8 cellular contexts compared by ENCODE assay signal in genomic region chr6:159760602-159761057, GRCh38. TPM values are rescaled to one million over a fixed set of nuclear protein-coding genes. Genes with fewer than 3 reads are reported as not detected.
DNase-seq lines count a peak whose midpoint lies in the region; ATAC-seq and TF ChIP-seq lines count a peak whose summit lies in the region.

No MANE protein-coding gene starts in this region.

- WGBS in heart left ventricle, 4 donors = 42 to 56% (median 48%) methylated on average over 3 of the region's 3 CpGs

- intact Hi-C loops in heart left ventricle (cut with DNase I) (loop anchor here in 5 of 10 donors (1.0 to 10.0 kb wide), 5 partner anchors 33 to 68 kb away; partner anchors contain the start of genes SOD2 (in 3 of the 5) and WTAP (in 3 of the 5)), left ventricle myocardium superior (cut with micrococcal nuclease) (no loop called here)

- peak overlapping the region in 7 of 12 donors; percentile 77 to 100 (median 98) for H3K4me3 ChIP-seq in heart left ventricle

- DNase-seq in heart left ventricle (no peak), left ventricle myocardium superior (no peak), glomerular visceral epithelial cell (ENCODE audit: extremely low spot score) (peak; percentile 94), DMS153 treated with DMSO at 0.1 percent for 48 hours (lab: John Stamatoyannopoulos, UW; ENCODE audit: unreplicated experiment) (no peak), mucosa of gallbladder (ENCODE audit: low spot score) (no peak), C1 segment of cervical spinal cord (lab: John Stamatoyannopoulos, UW) (no peak)
- no peak for DNase-seq in stimulated activated effector memory CD8-positive, alpha-beta T cell treated with anti-CD3 and anti-CD28 coated beads, Interleukin-12 subunit alpha, Interleukin-12 subunit beta, amount 100 ng/mL, for 72 hours (ENCODE audit: low spot score in 2 of 2)

- no peak for ATAC-seq in heart left ventricle
- no peak for ATAC-seq in left ventricle myocardium superior
- no peak for ATAC-seq in stimulated activated effector memory CD8-positive, alpha-beta T cell treated with anti-CD3 and anti-CD28 coated beads, Interleukin-12 subunit alpha, Interleukin-12 subunit beta, amount 100 ng/mL, for 72 hours

- no peaks in the 10 kb centered on the region for H3K27me3 ChIP-seq in heart left ventricle

- TF ChIP-seq CTCF in heart left ventricle (IDR thresholded peaks at IDR 0.05) (no peak), VCaP (conservative IDR thresholded peaks at IDR 0.05) (no peak)

- no peaks in the 10 kb centered on the region for H3K9me3 Mint-ChIP-seq in stimulated activated effector memory CD8-positive, alpha-beta T cell treated with anti-CD3 and anti-CD28 coated beads, Interleukin-12 subunit alpha, Interleukin-12 subunit beta, amount 100 ng/mL, for 72 hours

- no peak for TF ChIP-seq POLR2A in heart left ventricle (IDR thresholded peaks at IDR 0.05)

- H3K4me1 ChIP-seq in heart left ventricle = peaks cover 0 to 25% (median 12%) of the 10 kb centered on the region in 12 donors

- H3K36me3 ChIP-seq in heart left ventricle = peaks cover 0 to 52% (median 41%) of the 10 kb centered on the region in 9 donors

- peaks cover 88% of the 10 kb centered on the region for H3K36me3 Mint-ChIP-seq in stimulated activated effector memory CD8-positive, alpha-beta T cell treated with anti-CD3 and anti-CD28 coated beads, Interleukin-12 subunit alpha, Interleukin-12 subunit beta, amount 100 ng/mL, for 72 hours

- H3K4me1 Mint-ChIP-seq in stimulated activated effector memory CD8-positive, alpha-beta T cell treated with anti-CD3 and anti-CD28 coated beads, Interleukin-12 subunit alpha, Interleukin-12 subunit beta, amount 100 ng/mL, for 72 hours = peaks cover 30% of the 10 kb centered on the region

- H3K4me3 Mint-ChIP-seq in stimulated activated effector memory CD8-positive, alpha-beta T cell treated with anti-CD3 and anti-CD28 coated beads, Interleukin-12 subunit alpha, Interleukin-12 subunit beta, amount 100 ng/mL, for 72 hours = peak overlapping the region; percentile 74

- H3K27ac ChIP-seq in heart left ventricle = peak overlapping the region in 10 of 12 donors; percentile 96 to 100 (median 98)
- H3K27ac ChIP-seq in VCaP = peak overlapping the region; percentile 94

- H3K9me3 ChIP-seq in heart left ventricle = no peaks in the 10 kb centered on the region

- peak overlapping the region; percentile 92 for H3K27ac Mint-ChIP-seq in stimulated activated effector memory CD8-positive, alpha-beta T cell treated with anti-CD3 and anti-CD28 coated beads, Interleukin-12 subunit alpha, Interleukin-12 subunit beta, amount 100 ng/mL, for 72 hours

RNA-seq across cellular contexts. Expression of gene ACAT2, which starts 1.2 kb away (rescaled TPM):
- total RNA-seq in heart left ventricle = 1 to 10 TPM; 1.3 to 9.9 (median 7.3) TPM
- 10 to 100 TPM in 1 of 2 donors, 1 to 10 TPM in 1; 2.8 to 18.1 TPM for polyA plus RNA-seq in heart left ventricle
- total RNA-seq in left ventricle myocardium superior = 4.0 TPM
- total RNA-seq in mucosa of gallbladder = 69.3 TPM

RNA-seq across cellular contexts. Expression of gene TCP1, which starts 28.8 kb away (rescaled TPM):
- total RNA-seq in heart left ventricle = 100 to 1,000 TPM; 107 to 184 (median 142) TPM
- polyA plus RNA-seq in heart left ventricle = 100 to 1,000 TPM in 1 of 2 donors, 10 to 100 TPM in 1; 89.2 to 241 TPM
- 164 TPM for total RNA-seq in left ventricle myocardium superior
- total RNA-seq in mucosa of gallbladder = 131 TPM

RNA-seq across cellular contexts. Expression of gene MRPL18, which starts 29.6 kb away (rescaled TPM):
- total RNA-seq in heart left ventricle (10 to 100 TPM; 52.4 to 91.1 (median 61.4) TPM), left ventricle myocardium superior (70.8 TPM), mucosa of gallbladder (62.6 TPM)
- polyA plus RNA-seq in heart left ventricle = 100 to 1,000 TPM; 114 to 145 TPM

RNA-seq across cellular contexts. Expression of gene WTAP, which starts 33.3 kb away (rescaled TPM):
- 10 to 100 TPM; 39.0 to 70.2 (median 48.2) TPM for total RNA-seq in heart left ventricle
- polyA plus RNA-seq in heart left ventricle = 10 to 100 TPM; 30.7 to 75.3 TPM
- 46.4 TPM for total RNA-seq in left ventricle myocardium superior
- 75.4 TPM for total RNA-seq in mucosa of gallbladder

RNA-seq across cellular contexts. Expression of gene PNLDC1, which starts 39.4 kb away (rescaled TPM):
- under 1 TPM in 4 of 9 donors, not detected in 5; 0.19 to 0.67 (median 0.26) TPM for total RNA-seq in heart left ventricle
- under 1 TPM in 1 of 2 donors, not detected in 1; 0.04 TPM for polyA plus RNA-seq in heart left ventricle
- 0.17 TPM for total RNA-seq in left ventricle myocardium superior
- 0.23 TPM for total RNA-seq in mucosa of gallbladder
